ENCODE assay signal across 1 cellular context in genomic region chr22:17379939-17380710, GRCh38.
TF ChIP-seq lines count a peak whose summit lies in the region.

No MANE protein-coding gene starts in this region.

TF ChIP-seq in GM23338, 12 proteins besides CTCF, POLR2A, EP300 and RAD21 (continued from another document):
- TF ChIP-seq REST (IDR thresholded peaks at IDR 0.05; ENCODE audit: unreplicated experiment) (no peak), POLR2AphosphoS5 (IDR thresholded peaks at IDR 0.05; ENCODE audit: low read depth) (no peak), CREB1 (CRISPR knock-in tag; IDR thresholded peaks at IDR 0.05; ENCODE audit: low read depth) (no peak), ZNF462 (CRISPR knock-in tag; IDR thresholded peaks at IDR 0.05) (no peak), EZH2phosphoT487 (IDR thresholded peaks at IDR 0.05; ENCODE audit: unreplicated experiment) (no peak), ZNF331 (CRISPR knock-in tag; IDR thresholded peaks at IDR 0.05; ENCODE audit: low read depth) (no peak), ZNF114 (CRISPR knock-in tag; IDR thresholded peaks at IDR 0.05) (no peak), STAT1 (IDR thresholded peaks at IDR 0.05; ENCODE audit: unreplicated experiment) (no peak), JUNB (IDR thresholded peaks at IDR 0.05; ENCODE audit: unreplicated experiment) (no peak), ETS1 (IDR thresholded peaks at IDR 0.05) (no peak), EZH2 (IDR thresholded peaks at IDR 0.05; ENCODE audit: low read depth, unreplicated experiment) (no peak)
TF ChIP-seq in GM23338: peak in this region for 0.
